Comparison of ENCODE assay signal across 22 cellular contexts in genomic region chr18:79191418-79191817, GRCh38.
"Had no signal": no experiment of that assay in that cellular context is flagged by ENCODE, and none has a peak within 500 bp of the region (broad histone marks: within the 10 kb centered on the region; RNA-seq: fewer than 3 reads in every experiment).

No MANE protein-coding gene starts in this region.

- H3K36me3 ChIP-seq: vagina had no signal

- H3K4me1 Mint-ChIP-seq: endodermal cell; stimulated activated naive B cell treated with anti-CD40 and anti-IgM and Interleukin-4, amounts not matched to agents 10 μg/mL and 1 μg/mL and 100 μg/mL, for 72 hours had no signal

- H3K27me3 Mint-ChIP-seq: naive thymus-derived CD8-positive, alpha-beta T cell; progenitor cell of endocrine pancreas; stimulated activated naive B cell treated with anti-CD40 and anti-IgM and Interleukin-4, amounts not matched to agents 10 μg/mL and 1 μg/mL and 100 μg/mL, for 72 hours; stimulated activated naive CD8-positive, alpha-beta T cell treated with anti-CD3 and anti-CD28 coated beads, Interleukin-15, amount 100 ng/mL, for 72 hours had no signal

- H3K79me2 ChIP-seq: hepatocyte had no signal

- ATAC-seq: foreskin keratinocyte; mucosa of descending colon; naive thymus-derived CD8-positive, alpha-beta T cell; pancreas; right cardiac atrium; stimulated activated naive B cell treated with anti-CD40 and anti-IgM and Interleukin-4, amounts not matched to agents 10 μg/mL and 1 μg/mL and 100 μg/mL, for 72 hours; stimulated activated naive CD8-positive, alpha-beta T cell treated with anti-CD3 and anti-CD28 coated beads, Interleukin-15, amount 100 ng/mL, for 72 hours; upper lobe of right lung had no signal

- H3K9me3 Mint-ChIP-seq: endodermal cell; naive thymus-derived CD8-positive, alpha-beta T cell; stimulated activated naive B cell treated with anti-CD40 and anti-IgM and Interleukin-4, amounts not matched to agents 10 μg/mL and 1 μg/mL and 100 μg/mL, for 72 hours; stimulated activated naive CD8-positive, alpha-beta T cell treated with anti-CD3 and anti-CD28 coated beads, Interleukin-15, amount 100 ng/mL, for 72 hours had no signal

- H3K27ac ChIP-seq: foreskin keratinocyte, hepatocyte, pancreas, testis, tibial nerve, upper lobe of right lung, vagina had no signal

- H3K4me3 ChIP-seq: hepatocyte, mucosa of descending colon, pancreas, testis, tibial nerve, upper lobe of right lung, vagina had no signal

- H3K27me3 ChIP-seq: foreskin keratinocyte, hepatocyte, pancreas, testis, tibial nerve, upper lobe of right lung, vagina had no signal

- H3K4me2 ChIP-seq: hepatocyte had no signal

- H3K9me3 ChIP-seq: mucosa of descending colon, pancreas, testis, tibial nerve, upper lobe of right lung, vagina had no signal

- H2AFZ ChIP-seq: hepatocyte had no signal

- H3K4me1 ChIP-seq: foreskin keratinocyte, pancreas, tibial nerve, vagina had no signal

- FAIRE-seq: colon, endothelial cell of umbilical vein, pancreas had no signal

- DNase-seq: dermis blood vessel endothelial cell; endodermal cell; erythroblast; foreskin keratinocyte; head of caudate nucleus; kidney glomerular epithelial cell; mucosa of descending colon; naive thymus-derived CD8-positive, alpha-beta T cell; occipital lobe; pancreas; right cardiac atrium; stimulated activated CD4-positive, alpha-beta T cell treated with anti-CD3 and anti-CD28 coated beads, Interleukin-4, amount 100 ng/mL, for 24 hours; stimulated activated naive B cell treated with anti-CD40 and anti-IgM and Interleukin-4, amounts not matched to agents 10 μg/mL and 1 μg/mL and 100 μg/mL, for 72 hours; stimulated activated naive CD8-positive, alpha-beta T cell treated with anti-CD3 and anti-CD28 coated beads, Interleukin-15, amount 100 ng/mL, for 72 hours; testis; upper lobe of right lung had no signal

- H3K27ac Mint-ChIP-seq: naive thymus-derived CD8-positive, alpha-beta T cell; progenitor cell of endocrine pancreas; stimulated activated naive B cell treated with anti-CD40 and anti-IgM and Interleukin-4, amounts not matched to agents 10 μg/mL and 1 μg/mL and 100 μg/mL, for 72 hours had no signal

- H3K4me3 Mint-ChIP-seq: endodermal cell; naive thymus-derived CD8-positive, alpha-beta T cell; stimulated activated naive B cell treated with anti-CD40 and anti-IgM and Interleukin-4, amounts not matched to agents 10 μg/mL and 1 μg/mL and 100 μg/mL, for 72 hours; stimulated activated naive CD8-positive, alpha-beta T cell treated with anti-CD3 and anti-CD28 coated beads, Interleukin-15, amount 100 ng/mL, for 72 hours had no signal
